In the genomic region with DNA sequence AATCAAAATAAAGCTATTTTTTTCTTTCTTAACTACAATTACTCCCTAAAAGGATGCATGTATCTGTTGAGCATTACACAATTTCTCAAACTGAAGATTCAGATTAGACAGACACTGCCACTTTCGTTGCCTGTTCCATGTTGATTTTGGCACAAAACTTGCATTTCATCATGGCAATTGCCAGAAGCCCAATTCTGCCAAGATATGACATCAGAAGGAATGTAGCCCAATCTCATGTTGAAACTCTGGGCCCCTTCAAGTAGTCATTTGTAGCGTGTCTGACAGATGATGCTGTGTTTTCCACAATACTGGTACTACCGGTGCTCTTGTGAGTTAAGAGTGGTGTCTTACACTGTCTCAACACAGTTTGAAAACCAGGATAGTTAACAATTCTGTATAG, we compare ENCODE assay signal across 12 cellular contexts.
DNase-seq lines count a peak whose midpoint lies in the region; ATAC-seq and TF ChIP-seq lines count a peak whose summit lies in the region.
"Had no signal": no experiment of that assay in that cellular context is flagged by ENCODE, and none has a peak within 500 bp of the region (broad histone marks: within the 10 kb centered on the region; RNA-seq: fewer than 3 reads in every experiment).

No MANE protein-coding gene starts in this region.

- ATAC-seq in Right ventricle myocardium inferior (peak; percentile 95), gastroesophageal sphincter (peak; percentile 91), aorta (ENCODE audit: low FRiP score) (peak; percentile 90), HG02642 (IDR thresholded peaks at IDR 0.05; ENCODE audit: poor library complexity, unreplicated experiment) (no peak)

- H3K9me3 ChIP-seq in gastroesophageal sphincter (no peaks in the 10 kb centered on the region), ovary (no peaks in the 10 kb centered on the region), aorta (ENCODE audit: control insufficient read depth, low read length) (no peaks in the 10 kb centered on the region)
- H3K9me3 ChIP-seq: ascending aorta had no signal

- TF ChIP-seq POLR2A in gastroesophageal sphincter (IDR thresholded peaks at IDR 0.05) (no peak), ovary (IDR thresholded peaks at IDR 0.05) (no peak)

- H3K4me3 ChIP-seq in gastroesophageal sphincter (no peak overlapping the region), ovary (no peak overlapping the region), aorta (ENCODE audit: low read length in 2 of 2) (no peak overlapping the region)
- H3K4me3 ChIP-seq: ascending aorta had no signal

- DNase-seq in Right ventricle myocardium inferior (ENCODE audit: missing footprints) (no peak), cardiac septum (ENCODE audit: low spot score) (no peak), ovary (peak in 1 of 5 donors; percentile 55), aorta (no peak), Kasumi-1 (lab: John Stamatoyannopoulos, UW) (no peak)
- no peak for DNase-seq in stimulated activated CD4-positive, alpha-beta T cell treated with anti-CD3 and anti-CD28 coated beads, Interleukin-4, amount 100 ng/mL, for 4 hours
- DNase-seq: activated effector memory CD4-positive, alpha-beta T cell treated with anti-CD3 and anti-CD28 coated beads, Interleukin-2, amount 50 U/mL, for 16 hours; NCI-H510A had no signal

- WGBS in gastroesophageal sphincter (ENCODE audit: low coverage in 1 of 2), 2 donors: 14 to 21% methylated on average over 1 to 3 of the region's 3 CpGs
- WGBS in ovary, 3 donors: 21 to 32% (median 28%) methylated on average over 3 of the region's 3 CpGs
- 0 to 5% methylated on average over 3 of the region's 3 CpGs for WGBS in aorta, 2 donors

- TF ChIP-seq CTCF in gastroesophageal sphincter (IDR thresholded peaks at IDR 0.05): no peak
- TF ChIP-seq CTCF in ovary (IDR thresholded peaks at IDR 0.05): no peak

- H3K4me1 ChIP-seq in gastroesophageal sphincter: peaks cover 0 to 7% (median 0%) of the 10 kb centered on the region in 3 donors
- no peaks in the 10 kb centered on the region for H3K4me1 ChIP-seq in ovary (ENCODE audit: insufficient read depth)
- peaks cover 0 to 2% of the 10 kb centered on the region in 2 donors for H3K4me1 ChIP-seq in aorta (ENCODE audit: control insufficient read depth in 1 of 2, insufficient read depth in 2 of 2, low read length in 2 of 2)
- H3K4me1 ChIP-seq: ascending aorta had no signal

- H3K27me3 ChIP-seq in gastroesophageal sphincter (peaks cover 5% of the 10 kb centered on the region), ovary (no peaks in the 10 kb centered on the region), aorta (ENCODE audit: control insufficient read depth in 1 of 2, insufficient read depth in 2 of 2, low read length in 1 of 2) (no peaks in the 10 kb centered on the region)
- H3K27me3 ChIP-seq: ascending aorta had no signal

- H3K36me3 ChIP-seq in gastroesophageal sphincter (no peaks in the 10 kb centered on the region), ovary (no peaks in the 10 kb centered on the region), aorta (ENCODE audit: control insufficient read depth in 1 of 2, insufficient read depth in 2 of 2, low read length in 1 of 2) (no peaks in the 10 kb centered on the region)
- H3K36me3 ChIP-seq: ascending aorta had no signal

- H3K27ac ChIP-seq in gastroesophageal sphincter (peak overlapping the region in 3 of 4 donors; percentile 40 to 57 (median 55)), ovary (no peak overlapping the region), aorta (ENCODE audit: low read depth in 1 of 2, low read length in 2 of 2) (no peak overlapping the region)
- H3K27ac ChIP-seq: ascending aorta, VCaP had no signal

- TF ChIP-seq EP300 in gastroesophageal sphincter (IDR thresholded peaks at IDR 0.05) (no peak), ovary (IDR thresholded peaks at IDR 0.05) (peak; percentile 75)

- intact Hi-C loops in Right ventricle myocardium inferior (cut with DNase I) (no loop called here), cardiac septum (cut with DNase I) (no loop called here), ovary (cut with DNase I) (no loop called here), aorta (cut with DNase I) (no loop called here)

Comparison
In these comparisons a context has a peak if more than half of its experiments do, and no peak if none do; other contexts are left out.
1. H3K27ac ChIP-seq: peak in gastroesophageal sphincter (3 of 4); none in ovary (0 of 2) and aorta (0 of 2).